Comparison of ENCODE assay signal across 13 cellular contexts in genomic region chr7:600149-600814, GRCh38.
DNase-seq lines count a peak whose midpoint lies in the region; ATAC-seq and TF ChIP-seq lines count a peak whose summit lies in the region.
"Had no signal": no experiment of that assay in that cellular context is flagged by ENCODE, and none has a peak within 500 bp of the region (broad histone marks: within the 10 kb centered on the region; RNA-seq: fewer than 3 reads in every experiment).

No MANE protein-coding gene starts in this region.

- H3K4me1 ChIP-seq in BLaER1, result peaks cover 92% of the 10 kb centered on the region

- H3K9me3 ChIP-seq in BLaER1 (peaks cover 6% of the 10 kb centered on the region), WERI-Rb-1 (ENCODE audit: severe bottlenecking) (no peaks in the 10 kb centered on the region)
- H3K9me3 ChIP-seq: suprapubic skin had no signal

- peaks cover 2 to 8% (median 5%) of the 10 kb centered on the region in 3 donors for H3K27me3 Mint-ChIP-seq in CD14-positive monocyte (ENCODE audit: low read depth in 3 of 3)
- H3K27me3 Mint-ChIP-seq in activated naive CD8-positive, alpha-beta T cell treated with anti-CD3 and anti-CD28 coated beads for 36 hours, result no peaks in the 10 kb centered on the region
- no peaks in the 10 kb centered on the region for H3K27me3 Mint-ChIP-seq in naive thymus-derived CD8-positive, alpha-beta T cell

- no peak for DNase-seq in CD14-positive monocyte (ENCODE audit: low spot score)
- no peak for DNase-seq in activated naive CD8-positive, alpha-beta T cell treated with anti-CD3 and anti-CD28 coated beads for 36 hours
- DNase-seq in naive thymus-derived CD8-positive, alpha-beta T cell, result peak in 1 of 10 donors; percentile 44
- no peak for DNase-seq in NCI-H187 (lab: John Stamatoyannopoulos, UW)
- no peak for DNase-seq in WERI-Rb-1
- DNase-seq: caudate nucleus, EL, foreskin fibroblast, NCI-H1694 had no signal

- H3K36me3 Mint-ChIP-seq in CD14-positive monocyte, result peaks cover 6 to 8% of the 10 kb centered on the region in 2 donors
- peaks cover 58% of the 10 kb centered on the region for H3K36me3 Mint-ChIP-seq in activated naive CD8-positive, alpha-beta T cell treated with anti-CD3 and anti-CD28 coated beads for 36 hours
- H3K36me3 Mint-ChIP-seq in naive thymus-derived CD8-positive, alpha-beta T cell, result peaks cover 6 to 22% (median 15%) of the 10 kb centered on the region in 3 donors

- H3K4me2 ChIP-seq in BLaER1, result peak overlapping the region; percentile 94

- H3K4me3 ChIP-seq in BLaER1 (no peak overlapping the region), WERI-Rb-1 (ENCODE audit: low read depth, low read length) (no peak overlapping the region)
- H3K4me3 ChIP-seq: suprapubic skin had no signal

- POLR2A ChIA-PET in naive thymus-derived CD8-positive, alpha-beta T cell (lab: Charles Lee), result interaction anchor here (0.5 to 7.3 kb wide), 7 partner anchors 9 to 85 kb away, joined by 3 to 153 read pairs (median 4); no protein-coding TSS in a partner anchor

- no peak for ATAC-seq in naive thymus-derived CD8-positive, alpha-beta T cell
- no peak for ATAC-seq in HG02678 (IDR thresholded peaks at IDR 0.05; ENCODE audit: unreplicated experiment)

- H3K9ac ChIP-seq in BLaER1, result peak overlapping the region; percentile 15; the same call in 1 of the 2 replicates

- peak overlapping the region in 5 of 7 donors; percentile 33 to 97 (median 68) for H3K27ac Mint-ChIP-seq in CD14-positive monocyte
- peak overlapping the region; percentile 100 for H3K27ac Mint-ChIP-seq in activated naive CD8-positive, alpha-beta T cell treated with anti-CD3 and anti-CD28 coated beads for 36 hours
- H3K27ac Mint-ChIP-seq in naive thymus-derived CD8-positive, alpha-beta T cell, result peak overlapping the region in 9 of 10 donors; percentile 35 to 91 (median 68)

- H4K20me1 ChIP-seq in BLaER1, result 0 out of 2 replicates have a peak, but pooled peaks cover 11% of the 10 kb centered on the region

- H3K27ac ChIP-seq in BLaER1 (0 out of 2 replicates have a peak overlapping the region, but pooled peaks have one; percentile 96), WERI-Rb-1 (no peak overlapping the region)
- H3K27ac ChIP-seq: C4-2B had no signal

- TF ChIP-seq CTCF in CD14-positive monocyte (IDR thresholded peaks at IDR 0.05) (no peak), WERI-Rb-1 (IDR thresholded peaks at IDR 0.05; ENCODE audit: low read depth, low read length) (no peak)

- intact Hi-C loops in CD14-positive monocyte (cut with micrococcal nuclease), result loop anchor here (5.0 to 10.0 kb wide), 3 partner anchors 125 to 357 kb away; partner anchors contain the start of genes DNAAF5 (in 1 of the 2), GET4 (in 1 of the 2) and PRKAR1B (in 1 of the 2)

- peaks cover 41% of the 10 kb centered on the region for H3K4me1 Mint-ChIP-seq in CD14-positive monocyte
- H3K4me1 Mint-ChIP-seq in activated naive CD8-positive, alpha-beta T cell treated with anti-CD3 and anti-CD28 coated beads for 36 hours, result peaks cover 56% of the 10 kb centered on the region
- peaks cover 29 to 61% (median 53%) of the 10 kb centered on the region in 4 donors for H3K4me1 Mint-ChIP-seq in naive thymus-derived CD8-positive, alpha-beta T cell

- H3K9me3 Mint-ChIP-seq in CD14-positive monocyte, result peaks cover 6 to 28% (median 10%) of the 10 kb centered on the region in 7 donors
- peaks cover 9% of the 10 kb centered on the region for H3K9me3 Mint-ChIP-seq in activated naive CD8-positive, alpha-beta T cell treated with anti-CD3 and anti-CD28 coated beads for 36 hours
- H3K9me3 Mint-ChIP-seq in naive thymus-derived CD8-positive, alpha-beta T cell, result peaks cover 0 to 8% (median 0%) of the 10 kb centered on the region in 9 donors

- peaks cover 17% of the 10 kb centered on the region for H3K27me3 ChIP-seq in BLaER1
- no peaks in the 10 kb centered on the region for H3K27me3 ChIP-seq in WERI-Rb-1 (ENCODE audit: insufficient read depth, low read depth, severe bottlenecking)
- H3K27me3 ChIP-seq: suprapubic skin had no signal

- H3K4me3 Mint-ChIP-seq in CD14-positive monocyte, result no peak overlapping the region
- H3K4me3 Mint-ChIP-seq in activated naive CD8-positive, alpha-beta T cell treated with anti-CD3 and anti-CD28 coated beads for 36 hours, result peak overlapping the region; percentile 55
- H3K4me3 Mint-ChIP-seq in naive thymus-derived CD8-positive, alpha-beta T cell, result peak overlapping the region in 7 of 10 donors; percentile 24 to 65 (median 39)

- H3K36me3 ChIP-seq in BLaER1 (no peaks in the 10 kb centered on the region), WERI-Rb-1 (peaks cover 5% of the 10 kb centered on the region; the same call in 1 of the 2 replicates)

Comparison
In these comparisons a context has a peak if more than half of its experiments do, and no peak if none do; other contexts are left out.
1. H3K4me3 Mint-ChIP-seq: peak in activated naive CD8-positive, alpha-beta T cell treated with anti-CD3 and anti-CD28 coated beads for 36 hours (single experiment) and naive thymus-derived CD8-positive, alpha-beta T cell (7 of 10); none in CD14-positive monocyte (0 of 2).
2. Peak in every context shown above with its lines, with median percentiles within 50 percentile points of each other: H3K27ac Mint-ChIP-seq.